ENCODE assay signal across 33 cellular contexts in the genomic region with DNA sequence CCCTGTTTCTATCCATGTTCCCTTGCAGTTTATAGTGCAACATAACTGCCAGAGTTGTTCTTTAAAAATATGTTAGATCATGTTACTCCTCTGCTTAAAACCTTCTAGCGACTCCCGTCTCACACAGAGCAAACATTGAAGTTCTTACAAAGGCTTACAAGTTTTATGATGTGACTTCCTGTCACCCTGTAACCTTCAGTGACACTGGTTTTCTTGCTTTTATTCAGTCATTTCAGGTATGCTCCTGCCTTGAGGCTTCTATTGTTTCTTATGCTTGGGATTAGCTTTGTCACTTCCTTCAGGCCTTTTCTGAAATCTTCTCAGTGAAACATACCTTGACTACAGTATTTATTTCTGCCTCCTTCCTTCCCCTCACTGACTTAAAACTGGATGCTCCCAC.
DNase-seq lines count a peak whose midpoint lies in the region; ATAC-seq and TF ChIP-seq lines count a peak whose summit lies in the region.
"Had no signal": no experiment of that assay in that cellular context is flagged by ENCODE, and none has a peak within 500 bp of the region (broad histone marks: within the 10 kb centered on the region; RNA-seq: fewer than 3 reads in every experiment).

No MANE protein-coding gene starts in this region.

- H3K4me3 ChIP-seq in sigmoid colon (no peak overlapping the region), adrenal gland (no peak overlapping the region)
- H3K4me3 ChIP-seq: BLaER1, esophagus squamous epithelium, GM23248, heart left ventricle, lower lobe of right lung, tibial nerve had no signal

- CTCF ChIA-PET in CD4-positive, alpha-beta T cell (lab: Charles Lee) = no interaction called here
- CTCF ChIA-PET in WTC11 (lab: Charles Lee) = interaction anchor here (0.7 to 1.1 kb wide), 2 partner anchors 53 to 299 kb away, joined by 3 to 6 read pairs; no protein-coding TSS in a partner anchor

- no peak for TF ChIP-seq CTCF in CD4-positive, alpha-beta T cell (IDR thresholded peaks at IDR 0.05)
- no peak for TF ChIP-seq CTCF in H9 (conservative IDR thresholded peaks at IDR 0.05)
- TF ChIP-seq CTCF in WTC11 (IDR thresholded peaks at IDR 0.05) = no peak
- TF ChIP-seq CTCF in sigmoid colon (IDR thresholded peaks at IDR 0.05) = no peak
- TF ChIP-seq CTCF in adrenal gland (IDR thresholded peaks at IDR 0.05) = no peak

- no peak for TF ChIP-seq EP300 in sigmoid colon (IDR thresholded peaks at IDR 0.05)

- no peak overlapping the region for H2BK20ac ChIP-seq in H9 (ENCODE audit: low read depth, low read length, poor library complexity, severe bottlenecking)

- H3K27me3 ChIP-seq in CD4-positive, alpha-beta T cell (ENCODE audit: control insufficient read depth, insufficient read depth, low read length) = no peaks in the 10 kb centered on the region
- H3K27me3 ChIP-seq in H9 (ENCODE audit: insufficient read depth, low read length) = no peaks in the 10 kb centered on the region
- H3K27me3 ChIP-seq in sigmoid colon = no peaks in the 10 kb centered on the region
- H3K27me3 ChIP-seq in adrenal gland = no peaks in the 10 kb centered on the region
- H3K27me3 ChIP-seq: BLaER1, esophagus squamous epithelium, heart left ventricle, tibial nerve had no signal

- H3K9ac ChIP-seq in H9 (ENCODE audit: extremely low read depth, insufficient read length, low read length) = no peak overlapping the region
- H3K9ac ChIP-seq: BLaER1, GM23248 had no signal

- no peak for DNase-seq in CD4-positive, alpha-beta T cell
- no peak for DNase-seq in H9
- DNase-seq in WTC11 (ENCODE audit: low spot score) = no peak
- DNase-seq in left kidney (ENCODE audit: low read depth, low spot score) = peak; percentile 41
- no peak for DNase-seq in HT-29 (ENCODE audit: low spot score)
- DNase-seq in sigmoid colon = no peak
- no peak for DNase-seq in adrenal gland
- DNase-seq: activated CD4-positive, alpha-beta T cell treated with anti-CD3 and anti-CD28 coated beads for 48 hours; activated naive CD4-positive, alpha-beta T cell; activated T-cell treated with anti-CD3 and anti-CD28 coated beads, Interleukin-2, amount 50 U/mL, for 24 hours; amniotic stem cell; COR-L47; esophagus squamous epithelium; foreskin keratinocyte; GM23248; heart left ventricle; Kasumi-1; lower lobe of right lung; MV-4-11; natural killer cell; NCI-H1436; NCI-H2081; NCI-H748 treated with DMSO at 0.1 percent for 48 hours; stimulated activated CD4-positive, alpha-beta T cell treated with anti-CD3 and anti-CD28 coated beads, Interleukin-15, amount 100 ng/mL, for 24 hours; T-helper 9 cell had no signal

- H3T11ph ChIP-seq in H9 (ENCODE audit: low read length) = no peak overlapping the region

- no peaks in the 10 kb centered on the region for H3K9me3 Mint-ChIP-seq in CD4-positive, alpha-beta T cell
- H3K9me3 Mint-ChIP-seq in H9 (peaks cover 15% of the 10 kb centered on the region in 2 experiments), WTC11 (peaks cover 11% of the 10 kb centered on the region)
- H3K9me3 Mint-ChIP-seq: activated T-cell treated with anti-CD3 and anti-CD28 coated beads, Interleukin-2, amount 50 U/mL, for 24 hours; natural killer cell; stimulated activated effector memory CD8-positive, alpha-beta T cell treated with anti-CD3 and anti-CD28 coated beads, Interleukin-12 subunit alpha, Interleukin-12 subunit beta, amount 100 ng/mL, for 72 hours had no signal

- H3K27me3 Mint-ChIP-seq in CD4-positive, alpha-beta T cell = peaks cover 26% of the 10 kb centered on the region
- H3K27me3 Mint-ChIP-seq in H9 (ENCODE audit: low read depth) (no peaks in the 10 kb centered on the region), WTC11 (ENCODE audit: low read depth) (no peaks in the 10 kb centered on the region)
- H3K27me3 Mint-ChIP-seq: brain; dendritic cell treated with granulocyte-macrophage colony-stimulating factor and Interleukin-4, amounts not matched to agents 40 ng/mL and 50 ng/mL, for 4 days had no signal

- H3K36me3 Mint-ChIP-seq in CD4-positive, alpha-beta T cell (ENCODE audit: low read depth) = no peaks in the 10 kb centered on the region
- H3K36me3 Mint-ChIP-seq in H9 (ENCODE audit: insufficient read depth in 1 of 3, low read depth in 3 of 3) (peaks cover 11 to 15% (median 13%) of the 10 kb centered on the region in 3 experiments), WTC11 (peaks cover 12% of the 10 kb centered on the region)
- H3K36me3 Mint-ChIP-seq: natural killer cell; stimulated activated effector memory CD8-positive, alpha-beta T cell treated with anti-CD3 and anti-CD28 coated beads, Interleukin-12 subunit alpha, Interleukin-12 subunit beta, amount 100 ng/mL, for 72 hours had no signal

- no peak overlapping the region for H2AFZ ChIP-seq in H9 (ENCODE audit: low read length)
- H2AFZ ChIP-seq: GM23248 had no signal

- no peaks in the 10 kb centered on the region for H3K9me3 ChIP-seq in CD4-positive, alpha-beta T cell (ENCODE audit: control insufficient read depth, low read length)
- H3K9me3 ChIP-seq in H9 (ENCODE audit: control insufficient read depth, low read depth, low read length) = no peaks in the 10 kb centered on the region
- H3K9me3 ChIP-seq in sigmoid colon = no peaks in the 10 kb centered on the region
- no peaks in the 10 kb centered on the region for H3K9me3 ChIP-seq in adrenal gland (replicated peaks in 1 of 3)
- H3K9me3 ChIP-seq: BLaER1, lower lobe of right lung had no signal

- H4K20me1 ChIP-seq in H9 (ENCODE audit: control insufficient read depth, insufficient read depth, insufficient read length) = no peaks in the 10 kb centered on the region
- H4K20me1 ChIP-seq: BLaER1 had no signal

- H3K27ac Mint-ChIP-seq in CD4-positive, alpha-beta T cell = peak overlapping the region; percentile 41
- H3K27ac Mint-ChIP-seq in H9 = peak overlapping the region; percentile 38 to 88 (median 78); a peak in 6 of 7 replicates
- peak overlapping the region; percentile 67 for H3K27ac Mint-ChIP-seq in WTC11
- H3K27ac Mint-ChIP-seq: activated T-cell treated with anti-CD3 and anti-CD28 coated beads, Interleukin-2, amount 50 U/mL, for 24 hours; brain; dendritic cell treated with granulocyte-macrophage colony-stimulating factor and Interleukin-4, amounts not matched to agents 40 ng/mL and 50 ng/mL, for 4 days; natural killer cell; stimulated activated effector memory CD8-positive, alpha-beta T cell treated with anti-CD3 and anti-CD28 coated beads, Interleukin-12 subunit alpha, Interleukin-12 subunit beta, amount 100 ng/mL, for 72 hours had no signal

- no peak overlapping the region for H2AK5ac ChIP-seq in H9 (ENCODE audit: insufficient read length, low read length)

- no peak overlapping the region for H4K5ac ChIP-seq in H9 (ENCODE audit: insufficient read length, low read depth, low read length)

- no peak overlapping the region for H3K18ac ChIP-seq in H9 (ENCODE audit: insufficient read length, low read depth, low read length)

- intact Hi-C loops in CD4-positive, alpha-beta T cell (cut with DNase I, micrococcal nuclease) = no loop called here
- intact Hi-C loops in sigmoid colon (cut with DNase I) (no loop called here), adrenal gland (cut with DNase I) (no loop called here)

- H3K4me2 ChIP-seq in H9 (ENCODE audit: insufficient read depth, insufficient read length, low read length) = peak overlapping the region; percentile 8
- H3K4me2 ChIP-seq: BLaER1 had no signal

- POLR2A ChIA-PET in CD4-positive, alpha-beta T cell (lab: Charles Lee) = no interaction called here
- POLR2A ChIA-PET in WTC11 (lab: Charles Lee) = no interaction called here

- no peak overlapping the region for H3K14ac ChIP-seq in H9 (ENCODE audit: insufficient read depth, low read length)

- H4K8ac ChIP-seq in H9 (replicated peaks; ENCODE audit: insufficient read length, low read depth, low read length) = no peak overlapping the region

- no peak overlapping the region for H3K4me3 Mint-ChIP-seq in CD4-positive, alpha-beta T cell
- H3K4me3 Mint-ChIP-seq in H9 (no peak overlapping the region), WTC11 (no peak overlapping the region)
- H3K4me3 Mint-ChIP-seq: activated T-cell treated with anti-CD3 and anti-CD28 coated beads, Interleukin-2, amount 50 U/mL, for 24 hours; brain; dendritic cell treated with granulocyte-macrophage colony-stimulating factor and Interleukin-4, amounts not matched to agents 40 ng/mL and 50 ng/mL, for 4 days; natural killer cell; stimulated activated effector memory CD8-positive, alpha-beta T cell treated with anti-CD3 and anti-CD28 coated beads, Interleukin-12 subunit alpha, Interleukin-12 subunit beta, amount 100 ng/mL, for 72 hours had no signal

- H2BK15ac ChIP-seq in H9 (ENCODE audit: low read depth, low read length) = no peak overlapping the region

- peaks cover 12% of the 10 kb centered on the region for H3K4me1 Mint-ChIP-seq in CD4-positive, alpha-beta T cell (ENCODE audit: low read depth)
- peaks cover 44 to 56% of the 10 kb centered on the region in 2 experiments for H3K4me1 Mint-ChIP-seq in H9
- peaks cover 44% of the 10 kb centered on the region for H3K4me1 Mint-ChIP-seq in WTC11
- H3K4me1 Mint-ChIP-seq: brain; natural killer cell; stimulated activated effector memory CD8-positive, alpha-beta T cell treated with anti-CD3 and anti-CD28 coated beads, Interleukin-12 subunit alpha, Interleukin-12 subunit beta, amount 100 ng/mL, for 72 hours had no signal

- no peak overlapping the region for H3K23ac ChIP-seq in H9 (ENCODE audit: insufficient read length, low read depth, low read length)

- no peak overlapping the region for H3K56ac ChIP-seq in H9 (ENCODE audit: insufficient read length, low read depth, low read length)

- no peaks in the 10 kb centered on the region for H3K79me1 ChIP-seq in H9 (ENCODE audit: insufficient read depth, low read depth, low read length, poor library complexity, severe bottlenecking)

- H3K36me3 ChIP-seq in sigmoid colon (no peaks in the 10 kb centered on the region), adrenal gland (replicated peaks in 1 of 2) (no peaks in the 10 kb centered on the region)
- H3K36me3 ChIP-seq: BLaER1, esophagus squamous epithelium, heart left ventricle, lower lobe of right lung, tibial nerve had no signal

- H3K4me1 ChIP-seq in H9 (ENCODE audit: insufficient read depth, low read length) (peaks cover 12% of the 10 kb centered on the region; the same call in 1 of the 2 replicates), sigmoid colon (no peaks in the 10 kb centered on the region), adrenal gland (replicated peaks in 1 of 2) (no peaks in the 10 kb centered on the region)
- H3K4me1 ChIP-seq: BLaER1, esophagus squamous epithelium, foreskin keratinocyte, heart left ventricle, lower lobe of right lung, tibial nerve had no signal

- H3K79me2 ChIP-seq in H9 (ENCODE audit: insufficient read depth, low read length) = no peaks in the 10 kb centered on the region

- whole genome bisulfite sequencing in H9 (ENCODE audit: extremely low coverage, insufficient read length, low lambda C conversion rate) = no CpG with 5 or more reads among the region's 2 CpGs
- 7 to 26% methylated on average over 2 of the region's 2 CpGs for WGBS in sigmoid colon, 2 donors
- 46 to 67% (median 64%) methylated on average over 2 of the region's 2 CpGs for WGBS in adrenal gland, 4 donors

- H3K4ac ChIP-seq in H9 (ENCODE audit: low read depth, low read length) = no peak overlapping the region

- no peak overlapping the region for H2BK5ac ChIP-seq in H9 (ENCODE audit: insufficient read length, low read length)

- no peak overlapping the region for H2BK12ac ChIP-seq in H9 (ENCODE audit: insufficient read length, low read depth, low read length)

- no peak for TF ChIP-seq POLR2A in sigmoid colon (IDR thresholded peaks at IDR 0.05)
- no peak for TF ChIP-seq POLR2A in adrenal gland (IDR thresholded peaks at IDR 0.05)

- ATAC-seq in CD4-positive, alpha-beta T cell (ENCODE audit: poor library complexity) = no peak
- peak; percentile 57 for ATAC-seq in WTC11
- no peak for ATAC-seq in HG03175 (IDR thresholded peaks at IDR 0.05; ENCODE audit: unreplicated experiment)
- ATAC-seq: foreskin keratinocyte; heart left ventricle; HepG2; lower lobe of right lung; natural killer cell; stimulated activated effector memory CD8-positive, alpha-beta T cell treated with anti-CD3 and anti-CD28 coated beads, Interleukin-12 subunit alpha, Interleukin-12 subunit beta, amount 100 ng/mL, for 72 hours had no signal

- no peaks in the 10 kb centered on the region for H3K23me2 ChIP-seq in H9 (ENCODE audit: insufficient read length, low read depth, low read length, poor library complexity, severe bottlenecking)

- no peak overlapping the region for H3K27ac ChIP-seq in CD4-positive, alpha-beta T cell (ENCODE audit: low read depth, low read length)
- H3K27ac ChIP-seq in H9 (ENCODE audit: insufficient read length, low read depth, low read length) (peak overlapping the region; percentile 95), sigmoid colon (no peak overlapping the region), adrenal gland (no peak overlapping the region)
- H3K27ac ChIP-seq: BLaER1, esophagus squamous epithelium, foreskin keratinocyte, GM23248, heart left ventricle, lower lobe of right lung, tibial nerve, VCaP had no signal

- no peak overlapping the region for H4K91ac ChIP-seq in H9 (ENCODE audit: insufficient read length, low read depth, low read length)

- no peak overlapping the region for H2BK120ac ChIP-seq in H9 (ENCODE audit: low read depth, low read length, poor library complexity, severe bottlenecking)
